In the genomic region with DNA sequence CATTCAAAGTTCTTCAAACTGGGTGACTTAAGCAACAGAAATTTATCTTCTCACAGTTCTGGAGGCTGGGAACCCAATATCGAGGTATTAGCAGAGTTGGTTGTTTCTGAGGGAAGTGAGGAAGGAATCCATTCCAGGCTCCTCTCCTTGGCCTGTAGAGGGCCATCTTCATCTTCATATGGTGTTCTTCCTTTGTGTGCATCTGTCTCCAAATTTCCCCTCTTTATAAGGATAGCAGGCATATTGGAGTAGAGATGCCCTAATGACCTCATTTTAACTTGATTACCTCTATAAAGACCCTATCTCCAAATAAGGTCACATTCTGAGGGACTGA, we compare ENCODE assay signal across 2 cellular contexts. TPM values are rescaled to one million over a fixed set of nuclear protein-coding genes. Genes with fewer than 3 reads are reported as not detected.
"Had no signal": no experiment of that assay in that cellular context is flagged by ENCODE, and none has a peak within 500 bp of the region (broad histone marks: within the 10 kb centered on the region; RNA-seq: fewer than 3 reads in every experiment).

No MANE protein-coding gene starts in this region.

RNA-seq across cellular contexts. Expression of a gene that starts 27.3 kb away (rescaled TPM):
- total RNA-seq: bronchial epithelial cell, cardiac septum had no signal
